Comparison of ENCODE assay signal across 15 cellular contexts in genomic region chr13:105272660-105273631, GRCh38.
A peak's percentile ranks its signal among the peaks of the same experiment; 100 is the strongest.
DNase-seq lines count a peak whose midpoint lies in the region; ATAC-seq and TF ChIP-seq lines count a peak whose summit lies in the region.
"Had no signal": no experiment of that assay in that cellular context is flagged by ENCODE, and none has a peak within 500 bp of the region (broad histone marks: within the 10 kb centered on the region; RNA-seq: fewer than 3 reads in every experiment).

No MANE protein-coding gene starts in this region.

- no peak overlapping the region for H3K4ac ChIP-seq in neuronal stem cell (ENCODE audit: low read length)

- peak overlapping the region; percentile 55 for H3K18ac ChIP-seq in neuronal stem cell (ENCODE audit: low read length)

- no peaks in the 10 kb centered on the region for H3K79me1 ChIP-seq in neuronal stem cell (ENCODE audit: low read depth, low read length)

- no peak overlapping the region for H2BK15ac ChIP-seq in neuronal stem cell (ENCODE audit: low read length)

- H3K9ac ChIP-seq in neuronal stem cell (ENCODE audit: low read depth, low read length, poor library complexity): no peak overlapping the region

- DNase-seq in EH (ENCODE audit: low read depth) (peak; percentile 4), NAMALWA (ENCODE audit: low spot score) (peak; percentile 37), WTC11 (ENCODE audit: low spot score) (no peak), neuronal stem cell (ENCODE audit: low spot score) (no peak), NCI-H446 (lab: John Stamatoyannopoulos, UW) (no peak), COLO829 (ENCODE audit: low spot score) (no peak), uterus (no peak)
- DNase-seq in CD8-positive, alpha-beta memory T cell: no peak
- DNase-seq: activated T-cell treated with anti-CD3 and anti-CD28 coated beads, Interleukin-2, amount 50 U/mL, for 24 hours; mammary epithelial cell; NCI-H146; NCI-H748 treated with DMSO at 0.1 percent for 48 hours; stimulated activated CD8-positive, alpha-beta memory T cell treated with anti-CD3 and anti-CD28 coated beads, Interleukin-4, amount 100 ng/mL, for 48 hours; SW 1271 had no signal

- H3K27ac Mint-ChIP-seq in WTC11: no peak overlapping the region
- H3K27ac Mint-ChIP-seq in CD8-positive, alpha-beta memory T cell: no peak overlapping the region
- H3K27ac Mint-ChIP-seq: activated T-cell treated with anti-CD3 and anti-CD28 coated beads, Interleukin-2, amount 50 U/mL, for 24 hours; progenitor cell of endocrine pancreas had no signal

- H3K36me3 Mint-ChIP-seq in WTC11: peaks cover 7% of the 10 kb centered on the region; the same call in 1 of the 2 replicates
- H3K36me3 Mint-ChIP-seq in CD8-positive, alpha-beta memory T cell: no peaks in the 10 kb centered on the region

- POLR2A ChIA-PET in WTC11 (lab: Charles Lee): no interaction called here
- POLR2A ChIA-PET in CD8-positive, alpha-beta memory T cell (lab: Charles Lee): no interaction called here

- peak; percentile 64 for ATAC-seq in WTC11

- peak overlapping the region; percentile 66 for H2AFZ ChIP-seq in neuronal stem cell (ENCODE audit: low read length)

- CTCF ChIA-PET in WTC11 (lab: Charles Lee): interaction anchor here (0.7 kb wide), 1 partner anchor 534 kb away, joined by 3 read pairs; no protein-coding TSS in a partner anchor
- CTCF ChIA-PET in CD8-positive, alpha-beta memory T cell (lab: Charles Lee): no interaction called here

- H3K9me3 Mint-ChIP-seq in WTC11: peaks cover 14% of the 10 kb centered on the region
- H3K9me3 Mint-ChIP-seq in CD8-positive, alpha-beta memory T cell: no peaks in the 10 kb centered on the region
- H3K9me3 Mint-ChIP-seq: activated T-cell treated with anti-CD3 and anti-CD28 coated beads, Interleukin-2, amount 50 U/mL, for 24 hours had no signal

- no peaks in the 10 kb centered on the region for H3K36me3 ChIP-seq in neuronal stem cell (replicated peaks in 1 of 2; ENCODE audit: control insufficient read depth in 2 of 2, insufficient read depth in 2 of 2, low read length in 2 of 2)
- no peaks in the 10 kb centered on the region for H3K36me3 ChIP-seq in uterus
- H3K36me3 ChIP-seq in CD8-positive, alpha-beta memory T cell (ENCODE audit: insufficient read depth, low read length): no peaks in the 10 kb centered on the region

- H2AK5ac ChIP-seq in neuronal stem cell (ENCODE audit: low read depth, low read length): peak overlapping the region; percentile 8

- H2BK12ac ChIP-seq in neuronal stem cell (ENCODE audit: low read length): peak overlapping the region; percentile 90

- H3K27me3 ChIP-seq in neuronal stem cell (ENCODE audit: control insufficient read depth in 3 of 3, insufficient read depth in 3 of 3, low read depth in 1 of 3, low read length in 3 of 3) (no peaks in the 10 kb centered on the region), uterus (no peaks in the 10 kb centered on the region)
- H3K27me3 ChIP-seq in CD8-positive, alpha-beta memory T cell (ENCODE audit: insufficient read depth, low read length, poor library complexity, severe bottlenecking): no peaks in the 10 kb centered on the region

- H3K9me3 ChIP-seq in neuronal stem cell (replicated peaks in 1 of 2; ENCODE audit: control insufficient read depth in 2 of 2, insufficient read depth in 1 of 2, low read depth in 1 of 2, low read length in 2 of 2): peaks cover 0 to 6% of the 10 kb centered on the region in 2 donors
- H3K9me3 ChIP-seq in uterus: no peaks in the 10 kb centered on the region
- H3K9me3 ChIP-seq in CD8-positive, alpha-beta memory T cell (ENCODE audit: low read length): no peaks in the 10 kb centered on the region

- H3K4me1 ChIP-seq in neuronal stem cell (ENCODE audit: control insufficient read depth in 2 of 2, insufficient read depth in 1 of 2, low read depth in 1 of 2, low read length in 2 of 2) (no peaks in the 10 kb centered on the region), uterus (no peaks in the 10 kb centered on the region)
- no peaks in the 10 kb centered on the region for H3K4me1 ChIP-seq in CD8-positive, alpha-beta memory T cell (ENCODE audit: insufficient read depth, low read length)

- no CpG with 5 or more reads among the region's 13 CpGs for WGBS in neuronal stem cell (ENCODE audit: extremely low coverage in 2 of 2, insufficient read length in 2 of 2, insufficient replicate concordance in 1 of 2), 2 donors

- H2BK5ac ChIP-seq in neuronal stem cell (ENCODE audit: low read length): peak overlapping the region; percentile 16

- TF ChIP-seq POLR2A in uterus (IDR thresholded peaks at IDR 0.05): no peak

- H3K4me3 ChIP-seq in neuronal stem cell (ENCODE audit: low read length in 2 of 2) (no peak overlapping the region), uterus (no peak overlapping the region)
- no peak overlapping the region for H3K4me3 ChIP-seq in CD8-positive, alpha-beta memory T cell (ENCODE audit: low read length)

- H3K27ac ChIP-seq in neuronal stem cell (replicated peaks; ENCODE audit: low read length) (no peak overlapping the region), uterus (no peak overlapping the region)
- H3K27ac ChIP-seq in CD8-positive, alpha-beta memory T cell (ENCODE audit: low read depth, low read length): no peak overlapping the region

- no peak overlapping the region for H3K14ac ChIP-seq in neuronal stem cell (ENCODE audit: low read length)

- H3K27me3 Mint-ChIP-seq in WTC11 (ENCODE audit: low read depth): no peaks in the 10 kb centered on the region
- peaks cover 4 to 7% of the 10 kb centered on the region in 2 donors for H3K27me3 Mint-ChIP-seq in CD8-positive, alpha-beta memory T cell
- H3K27me3 Mint-ChIP-seq: progenitor cell of endocrine pancreas had no signal

- no peak overlapping the region for H3K4me2 ChIP-seq in neuronal stem cell (ENCODE audit: insufficient read depth, low read length, poor library complexity, severe bottlenecking)

- H3K4me3 Mint-ChIP-seq in WTC11: no peak overlapping the region
- no peak overlapping the region for H3K4me3 Mint-ChIP-seq in CD8-positive, alpha-beta memory T cell
- H3K4me3 Mint-ChIP-seq: activated T-cell treated with anti-CD3 and anti-CD28 coated beads, Interleukin-2, amount 50 U/mL, for 24 hours had no signal

- intact Hi-C loops in uterus (cut with DNase I; ENCODE audit: low total_unique reads): no loop called here

- H4K91ac ChIP-seq in neuronal stem cell (ENCODE audit: low read depth, low read length, poor library complexity): no peak overlapping the region

- no peak overlapping the region for H4K8ac ChIP-seq in neuronal stem cell (ENCODE audit: low read depth, low read length)

- peaks cover 5% of the 10 kb centered on the region for H3K4me1 Mint-ChIP-seq in WTC11
- H3K4me1 Mint-ChIP-seq in CD8-positive, alpha-beta memory T cell: no peaks in the 10 kb centered on the region

- H3K23ac ChIP-seq in neuronal stem cell (ENCODE audit: low read depth, low read length, poor library complexity): no peak overlapping the region

- no peak overlapping the region for H2BK120ac ChIP-seq in neuronal stem cell (ENCODE audit: low read depth, low read length)

- TF ChIP-seq CTCF in WTC11 (IDR thresholded peaks at IDR 0.05) (no peak), uterus (IDR thresholded peaks at IDR 0.05) (no peak)

TF ChIP-seq in WTC11, 78 proteins besides CTCF, POLR2A, EP300 and RAD21 (continues in another document):
- TF ChIP-seq ZNF532 (CRISPR knock-in tag; IDR thresholded peaks at IDR 0.05; ENCODE audit: borderline replicate concordance): no peak
- no peak for TF ChIP-seq ZSCAN18 (CRISPR knock-in tag; IDR thresholded peaks at IDR 0.05)

Comparison
In these comparisons a context has a peak if more than half of its experiments do, and no peak if none do; other contexts are left out.
1. DNase-seq: peak in EH (single experiment) and NAMALWA (single experiment); none in WTC11 (single experiment), neuronal stem cell (single experiment), NCI-H446 (0 of 2), COLO829 (single experiment), uterus (0 of 2) and CD8-positive, alpha-beta memory T cell (0 of 5).